In the genomic region with DNA sequence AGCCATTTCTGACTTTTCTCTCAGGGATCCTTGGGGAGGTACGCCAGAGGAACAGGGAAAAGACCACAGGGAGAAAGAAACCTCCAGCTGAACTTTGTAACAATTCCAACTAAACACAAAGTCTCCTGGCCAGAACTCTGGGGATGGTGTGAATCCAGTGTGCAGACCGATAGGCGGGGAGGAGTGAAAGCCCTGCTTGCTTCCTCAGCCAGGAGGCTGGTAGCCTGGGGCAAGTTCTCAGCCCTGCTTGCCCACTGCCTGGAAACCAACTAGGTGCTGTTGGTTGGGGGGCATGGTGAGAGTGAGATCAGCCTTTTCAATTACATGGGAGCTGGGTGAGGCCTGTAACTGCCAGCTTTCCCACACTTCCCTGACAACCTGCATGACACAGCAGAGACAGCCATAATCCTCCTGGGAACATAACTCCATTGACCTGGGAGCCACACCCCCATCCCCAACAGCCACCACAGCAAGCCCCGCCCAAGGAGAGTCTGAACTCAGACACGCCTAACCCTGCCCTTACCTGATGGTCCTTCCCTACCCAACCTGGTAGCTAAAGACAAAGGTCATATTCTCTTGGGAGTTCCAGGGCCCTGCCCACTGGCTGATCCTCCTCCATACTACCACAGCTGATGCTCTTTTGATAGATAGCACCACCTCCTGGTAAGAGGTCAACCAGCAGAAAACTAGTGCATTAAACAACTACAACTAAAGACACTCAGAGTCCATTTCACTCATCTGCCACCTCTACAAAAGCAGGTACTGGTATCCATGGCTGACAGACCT, we compare ENCODE assay signal across 9 cellular contexts.
A peak's percentile ranks its signal among the peaks of the same experiment; 100 is the strongest.
DNase-seq lines count a peak whose midpoint lies in the region; ATAC-seq and TF ChIP-seq lines count a peak whose summit lies in the region.
"Had no signal": no experiment of that assay in that cellular context is flagged by ENCODE, and none has a peak within 500 bp of the region (broad histone marks: within the 10 kb centered on the region; RNA-seq: fewer than 3 reads in every experiment).

No MANE protein-coding gene starts in this region.

- H3K27ac ChIP-seq in foreskin keratinocyte (peak overlapping the region; percentile 27), psoas muscle (no peak overlapping the region)
- H3K27ac ChIP-seq in CD8-positive, alpha-beta memory T cell (ENCODE audit: low read depth, low read length): no peak overlapping the region
- H3K27ac ChIP-seq: parathyroid adenoma had no signal

- CTCF ChIA-PET in CD8-positive, alpha-beta memory T cell (lab: Charles Lee): interaction anchor here (0.6 to 1.3 kb wide), 3 partner anchors 15 to 233 kb away, joined by 3 to 4 read pairs (median 3); no protein-coding TSS in a partner anchor

- H3K4me1 ChIP-seq in foreskin keratinocyte (no peaks in the 10 kb centered on the region), psoas muscle (no peaks in the 10 kb centered on the region)
- no peaks in the 10 kb centered on the region for H3K4me1 ChIP-seq in CD8-positive, alpha-beta memory T cell (ENCODE audit: insufficient read depth, low read length)
- H3K4me1 ChIP-seq: parathyroid adenoma had no signal

- H3K36me3 ChIP-seq in psoas muscle (ENCODE audit: insufficient read depth in 1 of 2, low read depth in 1 of 2): peaks cover 0 to 7% of the 10 kb centered on the region in 2 donors
- H3K36me3 ChIP-seq in CD8-positive, alpha-beta memory T cell (ENCODE audit: insufficient read depth, low read length): no peaks in the 10 kb centered on the region

- H3K27me3 Mint-ChIP-seq in CD14-positive monocyte (ENCODE audit: low read depth in 3 of 3): peaks cover 0 to 2% (median 0%) of the 10 kb centered on the region in 3 donors
- no peaks in the 10 kb centered on the region for H3K27me3 Mint-ChIP-seq in CD8-positive, alpha-beta memory T cell

- H3K27ac Mint-ChIP-seq in CD14-positive monocyte: no peak overlapping the region
- H3K27ac Mint-ChIP-seq in CD8-positive, alpha-beta memory T cell: no peak overlapping the region

- TF ChIP-seq CTCF in CD14-positive monocyte (IDR thresholded peaks at IDR 0.05) (peak; percentile 44), foreskin keratinocyte (conservative IDR thresholded peaks at IDR 0.05) (peak; percentile 61), psoas muscle (IDR thresholded peaks at IDR 0.05) (no peak)

- H3K9me3 Mint-ChIP-seq in CD14-positive monocyte: peaks cover 10 to 25% (median 18%) of the 10 kb centered on the region in 7 donors
- peaks cover 7 to 21% (median 13%) of the 10 kb centered on the region in 5 donors for H3K9me3 Mint-ChIP-seq in CD8-positive, alpha-beta memory T cell

- DNase-seq in CD14-positive monocyte (ENCODE audit: low spot score): no peak
- peak; percentile 19 for DNase-seq in OCI-M1 (lab: John Stamatoyannopoulos, UW)
- DNase-seq in foreskin keratinocyte: peak; percentile 20 to 35
- DNase-seq in psoas muscle: no peak
- no peak for DNase-seq in CD8-positive, alpha-beta memory T cell
- DNase-seq in cerebellum (ENCODE audit: low spot score): no peak

- intact Hi-C loops in CD14-positive monocyte (cut with micrococcal nuclease): loop anchor here in 1 of 2 donors (10.0 kb wide), 1 partner anchor 271 kb away; the partner anchor contains the start of gene DTWD2
- intact Hi-C loops in psoas muscle (cut with DNase I): no loop called here

- peaks cover 7% of the 10 kb centered on the region for H3K9me3 ChIP-seq in psoas muscle
- H3K9me3 ChIP-seq in CD8-positive, alpha-beta memory T cell (ENCODE audit: low read length): no peaks in the 10 kb centered on the region

- POLR2A ChIA-PET in CD8-positive, alpha-beta memory T cell (lab: Charles Lee): no interaction called here

- H3K4me3 Mint-ChIP-seq in CD14-positive monocyte: no peak overlapping the region
- no peak overlapping the region for H3K4me3 Mint-ChIP-seq in CD8-positive, alpha-beta memory T cell

- no peaks in the 10 kb centered on the region for H3K4me1 Mint-ChIP-seq in CD14-positive monocyte
- peaks cover 0 to 1% (median 0%) of the 10 kb centered on the region in 3 donors for H3K4me1 Mint-ChIP-seq in CD8-positive, alpha-beta memory T cell

- peaks cover 7 to 19% of the 10 kb centered on the region in 2 donors for H3K36me3 Mint-ChIP-seq in CD14-positive monocyte
- peaks cover 8 to 37% (median 9%) of the 10 kb centered on the region in 3 donors for H3K36me3 Mint-ChIP-seq in CD8-positive, alpha-beta memory T cell

- 88 to 94% (median 91%) methylated on average over 5 of the region's 5 CpGs for WGBS in psoas muscle, 3 donors

- no peaks in the 10 kb centered on the region for H3K27me3 ChIP-seq in foreskin keratinocyte
- no peaks in the 10 kb centered on the region for H3K27me3 ChIP-seq in psoas muscle (ENCODE audit: insufficient read depth in 3 of 3, low read length in 2 of 3)
- H3K27me3 ChIP-seq in CD8-positive, alpha-beta memory T cell (ENCODE audit: insufficient read depth, low read length, poor library complexity, severe bottlenecking): no peaks in the 10 kb centered on the region

- ATAC-seq in GM21515 (IDR thresholded peaks at IDR 0.05; ENCODE audit: unreplicated experiment) (peak; percentile 50), foreskin keratinocyte (peak; percentile 88), psoas muscle (no peak), GM21390 (IDR thresholded peaks at IDR 0.05; ENCODE audit: unreplicated experiment) (no peak)

- no peak overlapping the region for H3K4me3 ChIP-seq in psoas muscle
- no peak overlapping the region for H3K4me3 ChIP-seq in CD8-positive, alpha-beta memory T cell (ENCODE audit: low read length)

Comparison
In these comparisons a context has a peak if more than half of its experiments do, and no peak if none do; other contexts are left out.
1. DNase-seq: peak in OCI-M1 (single experiment) and foreskin keratinocyte (2 of 2); none in CD14-positive monocyte (single experiment), psoas muscle (0 of 2), CD8-positive, alpha-beta memory T cell (0 of 5) and cerebellum (single experiment).
2. ATAC-seq: peak in GM21515 (single experiment) and foreskin keratinocyte (single experiment); none in psoas muscle (0 of 4) and GM21390 (single experiment).